ENCODE assay signal across 12 cellular contexts in the genomic region with DNA sequence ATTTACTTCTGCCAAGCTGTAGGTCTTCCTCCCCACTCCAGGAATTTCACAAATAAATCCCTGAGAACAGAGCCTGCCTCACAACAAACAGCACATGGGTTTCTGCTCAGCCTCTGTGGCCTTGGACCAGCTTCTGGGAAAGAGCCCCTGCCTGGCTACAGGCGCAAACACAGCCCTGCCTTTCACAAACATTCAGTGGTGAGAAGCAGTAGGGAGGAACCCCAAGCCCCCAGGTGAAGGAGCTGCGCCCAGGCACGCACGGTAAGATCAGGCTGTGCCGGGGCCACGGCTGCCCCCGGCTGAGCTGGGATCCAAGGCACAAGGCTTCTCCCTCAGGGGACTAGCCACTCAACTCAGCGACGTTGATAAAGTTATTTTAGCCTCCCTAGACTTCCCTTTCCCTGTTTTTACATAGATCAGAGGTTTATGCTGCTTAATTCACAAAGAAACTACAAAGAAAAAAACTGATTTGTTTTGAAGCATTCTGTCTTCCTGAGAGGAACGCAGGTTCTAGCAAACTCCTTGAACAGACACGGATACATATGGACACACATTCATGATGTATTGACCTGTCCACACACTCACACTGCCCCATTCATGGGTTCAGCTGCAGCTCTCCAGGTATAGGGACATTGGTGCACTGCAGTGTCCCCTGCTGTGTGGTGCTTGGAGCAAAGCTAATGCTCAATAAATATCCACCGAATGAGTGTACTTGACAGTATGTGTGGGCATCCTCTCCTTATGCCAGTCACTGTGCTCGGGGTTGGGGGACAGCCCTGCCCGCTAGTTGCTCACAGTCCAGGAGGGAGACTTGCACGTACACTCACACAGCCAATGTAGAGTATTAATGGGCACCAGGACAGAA. TPM values are rescaled to one million over a fixed set of nuclear protein-coding genes. Genes with fewer than 3 reads are reported as not detected.
A peak's percentile ranks its signal among the peaks of the same experiment; 100 is the strongest.
DNase-seq lines count a peak whose midpoint lies in the region; TF ChIP-seq lines count a peak whose summit lies in the region.
"Had no signal": no experiment of that assay in that cellular context is flagged by ENCODE, and none has a peak within 500 bp of the region (broad histone marks: within the 10 kb centered on the region; RNA-seq: fewer than 3 reads in every experiment).

No MANE protein-coding gene starts in this region.

- TF ChIP-seq POLR2A in suprapubic skin (IDR thresholded peaks at IDR 0.05) (no peak), spleen (IDR thresholded peaks at IDR 0.05) (no peak)

- no peaks in the 10 kb centered on the region for H4K20me1 ChIP-seq in mammary epithelial cell (ENCODE audit: insufficient read depth, low read length)

- peak overlapping the region; percentile 0 for H2BK15ac ChIP-seq in mesenchymal stem cell (ENCODE audit: low read depth, poor library complexity, severe bottlenecking)

- no peak overlapping the region for H2BK5ac ChIP-seq in mesenchymal stem cell (ENCODE audit: low read depth, low read length, poor library complexity, severe bottlenecking)

- H3K4me2 ChIP-seq in mammary epithelial cell (ENCODE audit: insufficient read depth, low read depth, low read length) (peak overlapping the region; percentile 23), mesenchymal stem cell (ENCODE audit: low read length, poor library complexity, severe bottlenecking) (no peak overlapping the region)

- 37% methylated on average over 15 of the region's 15 CpGs for WGBS in mammary epithelial cell (ENCODE audit: low coverage, missing lambda C conversion rate)
- 75% methylated on average over 13 of the region's 15 CpGs for WGBS in mesenchymal stem cell
- WGBS in suprapubic skin: 46% methylated on average over 15 of the region's 15 CpGs
- 79 to 86% (median 82%) methylated on average over 15 of the region's 15 CpGs for WGBS in spleen, 5 donors

- peak overlapping the region in 1 of 2 experiments; percentile 76 for H3K14ac ChIP-seq in mesenchymal stem cell (ENCODE audit: low read length in 2 of 2)

- H3K27ac Mint-ChIP-seq in T-helper 2 cell treated with Interferon-gamma antibody and Interleukin-4, amounts not matched to agents 5 μg/mL and 100 μg/mL, for 36 hours: no peak overlapping the region
- H3K27ac Mint-ChIP-seq: CD4-positive, CD25-positive, alpha-beta regulatory T cell had no signal

- H3K4me3 Mint-ChIP-seq in T-helper 2 cell treated with Interferon-gamma antibody and Interleukin-4, amounts not matched to agents 5 μg/mL and 100 μg/mL, for 36 hours: no peak overlapping the region
- H3K4me3 Mint-ChIP-seq: CD4-positive, CD25-positive, alpha-beta regulatory T cell had no signal

- H2BK120ac ChIP-seq in mesenchymal stem cell (ENCODE audit: low read depth, low read length): no peak overlapping the region

- H3K9me3 Mint-ChIP-seq in T-helper 2 cell treated with Interferon-gamma antibody and Interleukin-4, amounts not matched to agents 5 μg/mL and 100 μg/mL, for 36 hours: no peaks in the 10 kb centered on the region

- no peak for TF ChIP-seq EP300 in suprapubic skin (IDR thresholded peaks at IDR 0.05)

- in situ Hi-C loops in mammary epithelial cell (cut with MboI; ENCODE audit: low sequenced_read_pairs in 2 of 2) (loop anchor here in 1 of 2 donors (10.0 kb wide), 1 partner anchor 153 kb away; no protein-coding TSS in a partner anchor), KBM-7 (cut with MboI; ENCODE audit: low pct_unique_long_range_greater_than_20kb, low sequenced_read_pairs) (no loop called here)

- H3K4ac ChIP-seq in mesenchymal stem cell (ENCODE audit: low read depth in 1 of 2, low read length in 2 of 2): peak overlapping the region in 1 of 2 experiments; percentile 66

- no peak overlapping the region for H3K23ac ChIP-seq in mesenchymal stem cell (ENCODE audit: low read length in 2 of 2)

- peaks cover 22% of the 10 kb centered on the region for H3K4me1 ChIP-seq in mammary epithelial cell (ENCODE audit: insufficient read depth, low read length)
- H3K4me1 ChIP-seq in mesenchymal stem cell (ENCODE audit: control insufficient read depth, insufficient read depth, low read depth, low read length): peaks cover 2% of the 10 kb centered on the region
- H3K4me1 ChIP-seq in suprapubic skin: peaks cover 45% of the 10 kb centered on the region
- peaks cover 0 to 6% (median 1%) of the 10 kb centered on the region in 6 donors for H3K4me1 ChIP-seq in spleen
- H3K4me1 ChIP-seq: psoas muscle had no signal

- no peaks in the 10 kb centered on the region for H3K79me2 ChIP-seq in mammary epithelial cell (ENCODE audit: insufficient read depth, low read length)

- H3K4me3 ChIP-seq in mammary epithelial cell (replicated peaks in 1 of 3; ENCODE audit: insufficient read depth in 1 of 3, low read depth in 2 of 3, low read length in 3 of 3) (no peak overlapping the region), mesenchymal stem cell (ENCODE audit: insufficient read depth in 1 of 2, low read depth in 1 of 2, low read length in 2 of 2) (no peak overlapping the region), suprapubic skin (no peak overlapping the region), spleen (no peak overlapping the region)
- H3K4me3 ChIP-seq: psoas muscle, tibial artery had no signal

- peak overlapping the region; percentile 73 for H4K91ac ChIP-seq in mesenchymal stem cell (ENCODE audit: low read length)

- CTCF ChIA-PET in mammary epithelial cell (lab: Charles Lee; ENCODE audit: low non-redundant PET): no interaction called here

- H3K27ac ChIP-seq in mammary epithelial cell (ENCODE audit: insufficient read depth, low read depth, low read length) (no peak overlapping the region), mesenchymal stem cell (ENCODE audit: low read length, poor library complexity, severe bottlenecking) (no peak overlapping the region), suprapubic skin (peak overlapping the region; percentile 64), spleen (no peak overlapping the region)
- H3K27ac ChIP-seq: 22Rv1, psoas muscle, tibial artery had no signal

- no peaks in the 10 kb centered on the region for H3K36me3 Mint-ChIP-seq in T-helper 2 cell treated with Interferon-gamma antibody and Interleukin-4, amounts not matched to agents 5 μg/mL and 100 μg/mL, for 36 hours (ENCODE audit: low read depth)
- H3K36me3 Mint-ChIP-seq: CD4-positive, CD25-positive, alpha-beta regulatory T cell had no signal

- dilution Hi-C loops in mammary epithelial cell (cut with HindIII; ENCODE audit: low sequenced_read_pairs): no loop called here

- H3K9me3 ChIP-seq in mammary epithelial cell (replicated peaks; ENCODE audit: insufficient read depth, low read length) (no peaks in the 10 kb centered on the region), mesenchymal stem cell (ENCODE audit: control insufficient read depth, low read length) (no peaks in the 10 kb centered on the region), suprapubic skin (no peaks in the 10 kb centered on the region), spleen (no peaks in the 10 kb centered on the region)
- H3K9me3 ChIP-seq: psoas muscle, tibial artery had no signal

- intact Hi-C loops in mammary epithelial cell (cut with micrococcal nuclease) (no loop called here), spleen (cut with DNase I; ENCODE audit: low total_unique reads) (no loop called here)

- TF ChIP-seq CTCF in mammary epithelial cell (conservative IDR thresholded peaks at IDR 0.05 in 1 of 2, IDR thresholded peaks at IDR 0.05 in 1 of 2; ENCODE audit: extremely low read depth in 1 of 2, insufficient read depth in 1 of 2, low read depth in 1 of 2, low read length in 2 of 2) (no peak), suprapubic skin (IDR thresholded peaks at IDR 0.05) (no peak), spleen (IDR thresholded peaks at IDR 0.05 in 8 of 11, conservative IDR thresholded peaks at IDR 0.05 in 3 of 11) (no peak)

- H3K36me3 ChIP-seq in mammary epithelial cell (ENCODE audit: insufficient read depth, low read length) (no peaks in the 10 kb centered on the region), mesenchymal stem cell (ENCODE audit: control insufficient read depth in 1 of 2, insufficient read depth in 2 of 2, low read depth in 1 of 2, low read length in 2 of 2) (no peaks in the 10 kb centered on the region), suprapubic skin (no peaks in the 10 kb centered on the region), spleen (no peaks in the 10 kb centered on the region)
- H3K36me3 ChIP-seq: tibial artery had no signal

- H2AFZ ChIP-seq in mammary epithelial cell (ENCODE audit: low read depth, low read length) (peak overlapping the region; percentile 73), mesenchymal stem cell (ENCODE audit: low read depth, low read length) (no peak overlapping the region)

- no peaks in the 10 kb centered on the region for H3K79me1 ChIP-seq in mesenchymal stem cell (replicated peaks; ENCODE audit: low read length, poor library complexity, severe bottlenecking)

- H3K27me3 ChIP-seq in mammary epithelial cell (ENCODE audit: insufficient read depth, low read length) (no peaks in the 10 kb centered on the region), mesenchymal stem cell (ENCODE audit: control insufficient read depth in 1 of 2, insufficient read depth in 1 of 2, low read length in 2 of 2) (peaks cover 67 to 85% of the 10 kb centered on the region in 2 experiments), suprapubic skin (no peaks in the 10 kb centered on the region), spleen (replicated peaks in 1 of 7) (peaks cover 0 to 19% (median 0%) of the 10 kb centered on the region in 7 donors)

- H4K8ac ChIP-seq in mesenchymal stem cell (ENCODE audit: low read length): peak overlapping the region; percentile 53

- H3K4me1 Mint-ChIP-seq in T-helper 2 cell treated with Interferon-gamma antibody and Interleukin-4, amounts not matched to agents 5 μg/mL and 100 μg/mL, for 36 hours (ENCODE audit: low read depth): peaks cover 6% of the 10 kb centered on the region
- H3K4me1 Mint-ChIP-seq: CD4-positive, CD25-positive, alpha-beta regulatory T cell had no signal

- peak overlapping the region; percentile 16 to 38 for H3K18ac ChIP-seq in mesenchymal stem cell (ENCODE audit: low read depth in 1 of 2, low read length in 2 of 2)

- BruUV-seq in mammary epithelial cell (replicated peaks; lab: Mats Ljungman, UMichigan): no TSS peak

- no peak overlapping the region for H2AK5ac ChIP-seq in mesenchymal stem cell (ENCODE audit: low read length, severe bottlenecking)

- DNase-seq in NCI-H1417 (lab: John Stamatoyannopoulos, UW) (peak in 2 of 3 experiments; percentile 43 to 68), NCI-H1417 treated with DMSO at 0.1 percent for 48 hours (lab: John Stamatoyannopoulos, UW) (no peak), mammary epithelial cell (peak; percentile 36), mesenchymal stem cell (no peak), suprapubic skin (ENCODE audit: low spot score in 2 of 2) (no peak), spleen (no peak), KBM-7 (no peak)
- no peak for DNase-seq in T-helper 2 cell treated with Interferon-gamma antibody and Interleukin-4, amounts not matched to agents 5 μg/mL and 100 μg/mL, for 36 hours (ENCODE audit: low spot score)
- DNase-seq: CD4-positive, CD25-positive, alpha-beta regulatory T cell; psoas muscle; tibial artery had no signal

- H2BK12ac ChIP-seq in mesenchymal stem cell (ENCODE audit: low read length in 2 of 2): peak overlapping the region; percentile 56 to 71

- peaks cover 64% of the 10 kb centered on the region for H3K27me3 Mint-ChIP-seq in T-helper 2 cell treated with Interferon-gamma antibody and Interleukin-4, amounts not matched to agents 5 μg/mL and 100 μg/mL, for 36 hours (ENCODE audit: low read depth)

- no peak overlapping the region for H3K9ac ChIP-seq in mammary epithelial cell (ENCODE audit: insufficient read depth, low read length)
- H3K9ac ChIP-seq in mesenchymal stem cell (ENCODE audit: low read length): no peak overlapping the region

RNA-seq across cellular contexts. Expression of a gene that starts 25.5 kb away (rescaled TPM):
- total RNA-seq in mammary epithelial cell: 10 to 100 TPM; 33.0 to 74.4 TPM
- polyA plus RNA-seq in mammary epithelial cell: 22.7 TPM
- 12.6 TPM for polyA minus RNA-seq in mammary epithelial cell
- polyA plus RNA-seq in mesenchymal stem cell (2013, experiment 1 of 2): 194 TPM
- 184 TPM for polyA plus RNA-seq in mesenchymal stem cell (2013, experiment 2 of 2)
- 100 to 1,000 TPM; 128 to 206 (median 154) TPM for total RNA-seq in suprapubic skin
- total RNA-seq in spleen: 10 to 100 TPM; 38.2 to 59.6 (median 40.3) TPM
- polyA plus RNA-seq in spleen: 10 to 100 TPM; 17.7 to 19.7 (median 19.6) TPM

Comparison
In these comparisons a context has a peak if more than half of its experiments do, and no peak if none do; other contexts are left out.
1. DNase-seq: peak in NCI-H1417 (2 of 3) and mammary epithelial cell (single experiment); none in NCI-H1417 treated with DMSO at 0.1 percent for 48 hours (single experiment), mesenchymal stem cell (single experiment), suprapubic skin (0 of 2), T-helper 2 cell treated with Interferon-gamma antibody and Interleukin-4, amounts not matched to agents 5 μg/mL and 100 μg/mL, for 36 hours (single experiment), spleen (single experiment) and KBM-7 (single experiment).